Comparison of ENCODE assay signal across 9 cellular contexts in the genomic region with DNA sequence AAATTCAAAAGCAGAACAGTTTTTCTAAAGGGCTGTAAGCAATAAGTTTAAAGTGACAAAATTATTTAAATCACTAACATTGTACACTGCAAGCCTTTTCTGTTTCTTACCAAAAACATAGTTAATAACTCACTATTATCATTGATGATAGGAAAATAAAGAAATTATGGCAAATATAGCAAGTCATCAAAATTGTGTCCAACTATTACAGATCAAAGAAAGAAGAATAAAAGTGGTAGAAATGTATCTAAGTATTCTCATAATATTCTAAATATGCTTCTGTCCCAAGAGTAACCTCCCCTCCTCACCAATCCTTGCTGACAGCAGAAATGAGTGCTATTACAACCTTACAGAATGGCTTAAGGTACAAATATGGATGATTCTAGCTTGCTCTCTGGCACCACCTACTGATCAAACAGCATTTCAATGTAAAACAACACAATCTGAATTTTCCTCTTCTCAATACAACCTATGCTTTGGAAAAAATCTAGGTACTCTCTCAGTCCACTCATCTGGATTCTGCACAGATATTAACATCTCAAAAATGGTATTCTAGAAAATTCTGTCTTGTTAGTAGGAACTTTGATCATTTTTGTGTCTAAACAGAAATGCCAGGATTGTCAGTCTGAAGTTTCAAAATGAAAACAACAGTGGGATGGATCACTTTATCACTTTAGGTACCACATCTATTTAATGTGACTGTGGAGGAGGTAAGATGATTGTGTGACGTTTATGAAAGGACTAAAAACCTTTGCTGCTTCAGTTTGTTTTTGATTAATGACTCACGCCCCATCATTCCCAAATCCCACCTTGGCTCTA. TPM values are rescaled to one million over a fixed set of nuclear protein-coding genes. Genes with fewer than 3 reads are reported as not detected.
DNase-seq lines count a peak whose midpoint lies in the region; ATAC-seq and TF ChIP-seq lines count a peak whose summit lies in the region.
"Had no signal": no experiment of that assay in that cellular context is flagged by ENCODE, and none has a peak within 500 bp of the region (broad histone marks: within the 10 kb centered on the region; RNA-seq: fewer than 3 reads in every experiment).

No MANE protein-coding gene starts in this region.

- peak; percentile 75 for TF ChIP-seq CTCF in AG09309 (IDR thresholded peaks at IDR 0.05; ENCODE audit: control insufficient read depth, insufficient read depth, low read depth, low read length, missing control alignments)
- TF ChIP-seq CTCF in GM06990 (IDR thresholded peaks at IDR 0.05; ENCODE audit: insufficient read depth, low read length, poor library complexity, severe bottlenecking) = peak; percentile 72
- TF ChIP-seq CTCF in KMS-11 (conservative IDR thresholded peaks at IDR 0.05; ENCODE audit: low read depth, low read length) = peak; percentile 89
- TF ChIP-seq CTCF in RWPE1 (conservative IDR thresholded peaks at IDR 0.05; ENCODE audit: low read depth) = peak; percentile 99
- peak; percentile 88 for TF ChIP-seq CTCF in epithelial cell of esophagus (IDR thresholded peaks at IDR 0.05; ENCODE audit: insufficient read depth, low read depth, low read length, missing control alignments)

- H3K27me3 Mint-ChIP-seq in natural killer cell treated with Interleukin-12 subunit alpha and Interleukin-12 subunit beta and Interleukin-15 and Interleukin-18, amount 100 ng/mL, for 72 hours = no peaks in the 10 kb centered on the region
- H3K27me3 Mint-ChIP-seq: IgD-negative memory B cell had no signal

- no peak overlapping the region for H3K4me3 Mint-ChIP-seq in natural killer cell treated with Interleukin-12 subunit alpha and Interleukin-12 subunit beta and Interleukin-15 and Interleukin-18, amount 100 ng/mL, for 72 hours
- H3K4me3 Mint-ChIP-seq: IgD-negative memory B cell had no signal

- no peak overlapping the region for H3K4me3 ChIP-seq in AG09309 (ENCODE audit: control insufficient read depth, low read depth, low read length)
- no peak overlapping the region for H3K4me3 ChIP-seq in GM06990 (replicated peaks; ENCODE audit: low read depth, low read length)
- no peak overlapping the region for H3K4me3 ChIP-seq in KMS-11 (IDR thresholded peaks at IDR 0.05; ENCODE audit: insufficient read depth, low read depth, low read length)
- no peak overlapping the region for H3K4me3 ChIP-seq in epithelial cell of esophagus (ENCODE audit: low read length)

- H3K9ac ChIP-seq in KMS-11 = no peak overlapping the region

- H3K27me3 ChIP-seq in GM06990 (replicated peaks; ENCODE audit: control insufficient read depth, insufficient read depth, low read length) (no peaks in the 10 kb centered on the region), KMS-11 (ENCODE audit: insufficient read depth, low read depth) (no peaks in the 10 kb centered on the region)

- H3K4me1 Mint-ChIP-seq in natural killer cell treated with Interleukin-12 subunit alpha and Interleukin-12 subunit beta and Interleukin-15 and Interleukin-18, amount 100 ng/mL, for 72 hours (ENCODE audit: low read depth in 2 of 2) = peaks cover 0 to 4% of the 10 kb centered on the region in 2 donors

- no peak overlapping the region for H2AFZ ChIP-seq in KMS-11 (ENCODE audit: low read depth)

- no peaks in the 10 kb centered on the region for H4K20me1 ChIP-seq in KMS-11 (ENCODE audit: insufficient read depth)

- DNase-seq in AG09309 (ENCODE audit: low read depth) (peak; percentile 7), GM06990 (ENCODE audit: extremely low read depth, insufficient read length) (no peak), RWPE1 (ENCODE audit: low spot score) (peak; percentile 70), epithelial cell of esophagus (ENCODE audit: low read depth) (peak; percentile 56), occipital lobe (lab: John Stamatoyannopoulos, UW) (no peak), GF-D8 (lab: John Stamatoyannopoulos, UW) (no peak)
- DNase-seq in natural killer cell treated with Interleukin-12 subunit alpha and Interleukin-12 subunit beta and Interleukin-15 and Interleukin-18, amount 100 ng/mL, for 72 hours (ENCODE audit: low spot score) = peak; percentile 65

- H3K27ac ChIP-seq in KMS-11 (no peak overlapping the region), RWPE1 (no peak overlapping the region)

- CTCF ChIA-PET in RWPE1 (lab: Yijun Ruan, JAX) = interaction anchor here (0.5 to 1.4 kb wide), 19 partner anchors 10 to 1990 kb away, joined by 3 to 10 read pairs (median 3); no protein-coding TSS in a partner anchor

- H3K36me3 ChIP-seq in GM06990 (ENCODE audit: control insufficient read depth, insufficient read depth, low read length) = peaks cover 10% of the 10 kb centered on the region
- peaks cover 3% of the 10 kb centered on the region; the same call in 1 of the 2 replicates for H3K36me3 ChIP-seq in KMS-11 (ENCODE audit: insufficient read depth)

- no peaks in the 10 kb centered on the region for H3K4me1 ChIP-seq in KMS-11 (ENCODE audit: low read depth, poor library complexity, severe bottlenecking)

- H3K4me2 ChIP-seq in KMS-11 = no peak overlapping the region

- POLR2A ChIA-PET in RWPE1 (lab: Yijun Ruan, JAX; ENCODE audit: low non-redundant PET) = no interaction called here

- H3K36me3 Mint-ChIP-seq in natural killer cell treated with Interleukin-12 subunit alpha and Interleukin-12 subunit beta and Interleukin-15 and Interleukin-18, amount 100 ng/mL, for 72 hours = no peaks in the 10 kb centered on the region

- no peaks in the 10 kb centered on the region for H3K9me3 Mint-ChIP-seq in natural killer cell treated with Interleukin-12 subunit alpha and Interleukin-12 subunit beta and Interleukin-15 and Interleukin-18, amount 100 ng/mL, for 72 hours
- H3K9me3 Mint-ChIP-seq: IgD-negative memory B cell had no signal

- H3K79me2 ChIP-seq in KMS-11 (ENCODE audit: insufficient read depth, low read depth) = no peaks in the 10 kb centered on the region

- H3K27ac Mint-ChIP-seq in natural killer cell treated with Interleukin-12 subunit alpha and Interleukin-12 subunit beta and Interleukin-15 and Interleukin-18, amount 100 ng/mL, for 72 hours = no peak overlapping the region
- H3K27ac Mint-ChIP-seq: IgD-negative memory B cell had no signal

- no peak for ATAC-seq in natural killer cell treated with Interleukin-12 subunit alpha and Interleukin-12 subunit beta and Interleukin-15 and Interleukin-18, amount 100 ng/mL, for 72 hours

RNA-seq across cellular contexts. Expression of a gene that starts 40.9 kb away (rescaled TPM):
- total RNA-seq in natural killer cell treated with Interleukin-12 subunit alpha and Interleukin-12 subunit beta and Interleukin-15 and Interleukin-18, amount 100 ng/mL, for 72 hours = 10 to 100 TPM in 1 of 2 donors, 1 to 10 TPM in 1; 9.2 to 13.8 TPM
- total RNA-seq in occipital lobe = 7.8 TPM

Comparison
In these comparisons a context has a peak if more than half of its experiments do, and no peak if none do; other contexts are left out.
1. DNase-seq: peak in AG09309 (single experiment), RWPE1 (single experiment), epithelial cell of esophagus (single experiment) and natural killer cell treated with Interleukin-12 subunit alpha and Interleukin-12 subunit beta and Interleukin-15 and Interleukin-18, amount 100 ng/mL, for 72 hours (single experiment); none in GM06990 (single experiment), occipital lobe (single experiment) and GF-D8 (single experiment).
2. Peak in every context shown above with its lines, with median percentiles within 50 percentile points of each other: CTCF ChIP-seq.